ENCODE assay signal across 8 cellular contexts in genomic region chr20:37804584-37805566, GRCh38.
A peak's percentile ranks its signal among the peaks of the same experiment; 100 is the strongest.
DNase-seq lines count a peak whose midpoint lies in the region; ATAC-seq, FAIRE-seq and TF ChIP-seq lines count a peak whose summit lies in the region.

No MANE protein-coding gene starts in this region.

- in situ Hi-C loops in HepG2 (cut with HindIII; ENCODE audit: extremely low pct_ligation_motif_present, low pct_unique_long_range_greater_than_20kb) = no loop called here

- peaks cover 16 to 69% of the 10 kb centered on the region in 2 experiments for H3K36me3 ChIP-seq in HepG2 (replicated peaks in 1 of 2; ENCODE audit: control insufficient read depth in 1 of 2, insufficient read depth in 2 of 2, low read length in 2 of 2)

- CTCF ChIA-PET in HepG2 (lab: Yijun Ruan, JAX; ENCODE audit: low intra/inter-chr PET ratio, low total read pairs) = no interaction called here

- H3K9ac ChIP-seq in HepG2 (ENCODE audit: insufficient read depth, low read depth, low read length) = no peak overlapping the region

- H2AFZ ChIP-seq in HepG2 (ENCODE audit: low read length) = no peak overlapping the region

- DNase-seq in NCI-H187 treated with DMSO at 0.1 percent for 48 hours (lab: John Stamatoyannopoulos, UW) (peak; percentile 47), HepG2 (ENCODE audit: low spot score) (no peak), AG08396 (ENCODE audit: low spot score) (no peak), hepatic stellate cell (ENCODE audit: low spot score) (no peak), NCI-H146 (lab: John Stamatoyannopoulos, UW) (no peak)

- no peaks in the 10 kb centered on the region for H3K79me2 ChIP-seq in HepG2 (ENCODE audit: insufficient read depth, low read length)

- TF ChIP-seq EP300 in HepG2 (IDR thresholded peaks at IDR 0.05; ENCODE audit: low read depth in 2 of 2, low read length in 2 of 2) (no peak), HepG2 (CRISPR knock-in tag; IDR thresholded peaks at IDR 0.05; ENCODE audit: borderline replicate concordance) (no peak)

- H3K4me2 ChIP-seq in HepG2 (ENCODE audit: low read depth, low read length) = no peak overlapping the region

- H3K4me3 ChIP-seq in HepG2 (replicated peaks in 1 of 3; ENCODE audit: insufficient read depth in 1 of 3, low read depth in 2 of 3, low read length in 3 of 3) = no peak overlapping the region

- 94% methylated on average over 16 of the region's 16 CpGs for WGBS in HepG2 (ENCODE audit: low lambda C conversion rate)

- POLR2A ChIA-PET in HepG2 (lab: Yijun Ruan, JAX) = no interaction called here

- TF ChIP-seq RAD21 in HepG2 (CRISPR knock-in tag; IDR thresholded peaks at IDR 0.05) = no peak

- H3K9me3 ChIP-seq in HepG2 (ENCODE audit: low read length) = no peaks in the 10 kb centered on the region

- H3K4me1 ChIP-seq in HepG2 (ENCODE audit: insufficient read depth, low read length) = no peaks in the 10 kb centered on the region

- no peak for TF ChIP-seq CTCF in HepG2 (CRISPR knock-in tag; IDR thresholded peaks at IDR 0.05)

- no peak overlapping the region for H3K27ac ChIP-seq in HepG2 (ENCODE audit: extremely low read length, insufficient read depth, low read length)

- ATAC-seq in GM18517 (IDR thresholded peaks at IDR 0.05; ENCODE audit: unreplicated experiment) (peak; percentile 63), HG02571 (IDR thresholded peaks at IDR 0.05; ENCODE audit: unreplicated experiment) (peak; percentile 68), HepG2 (no peak; the same call in 2 of the 3 replicates), HG02870 (IDR thresholded peaks at IDR 0.05; ENCODE audit: unreplicated experiment) (no peak)

- no TSS peak for BruUV-seq in HepG2 (replicated peaks; lab: Mats Ljungman, UMichigan)

- no peak for FAIRE-seq in HepG2 (lab: Jason Lieb, UNC)

- no peaks in the 10 kb centered on the region for H4K20me1 ChIP-seq in HepG2 (ENCODE audit: insufficient read depth, low read length)

- no peaks in the 10 kb centered on the region for H3K27me3 ChIP-seq in HepG2 (ENCODE audit: control insufficient read depth in 1 of 2, insufficient read depth in 2 of 2, low read length in 2 of 2)

- no peak for TF ChIP-seq POLR2A in HepG2 (IDR thresholded peaks at IDR 0.05; ENCODE audit: insufficient read depth in 1 of 2, low read depth in 2 of 2, low read length in 2 of 2)

- intact Hi-C loops in HepG2 (cut with micrococcal nuclease; ENCODE audit: unreplicated experiment) = no loop called here

TF ChIP-seq in HepG2, 621 proteins besides CTCF, POLR2A, EP300 and RAD21:
- TF ChIP-seq ZNF891 (CRISPR knock-in tag; IDR thresholded peaks at IDR 0.05) (0 out of 2 replicates have a peak, but pooled peaks have one; percentile 33), DNMT1 (CRISPR knock-in tag; IDR thresholded peaks at IDR 0.05) (no peak)
TF ChIP-seq in HepG2: peak in this region for 1.

Comparison
In these comparisons a context has a peak if more than half of its experiments do, and no peak if none do; other contexts are left out.
1. ATAC-seq: peak in GM18517 (single experiment) and HG02571 (single experiment); none in HepG2 (single experiment) and HG02870 (single experiment).